ENCODE assay signal across 11 cellular contexts in the genomic region with DNA sequence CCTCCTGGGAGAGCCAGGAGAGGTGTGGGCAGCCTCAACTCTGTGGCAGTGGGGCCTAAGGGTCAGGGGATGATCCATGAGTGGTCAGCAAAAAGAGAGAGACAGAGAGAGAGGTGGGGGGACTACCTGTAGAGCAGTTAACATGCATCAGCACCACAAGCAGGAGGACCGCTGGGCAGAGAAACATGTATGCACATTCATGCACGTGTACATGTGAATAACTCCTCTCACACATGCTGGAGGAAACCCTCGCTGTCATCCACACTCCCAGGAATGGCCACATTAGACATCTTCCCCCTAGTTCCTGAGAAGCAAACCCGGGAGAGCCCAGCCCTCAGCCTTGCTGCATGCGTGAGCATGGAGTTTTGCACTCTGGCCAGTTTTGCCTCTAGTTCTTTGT.
A peak's percentile ranks its signal among the peaks of the same experiment; 100 is the strongest.
DNase-seq lines count a peak whose midpoint lies in the region; ATAC-seq lines count a peak whose summit lies in the region.
"Had no signal": no experiment of that assay in that cellular context is flagged by ENCODE, and none has a peak within 500 bp of the region (broad histone marks: within the 10 kb centered on the region; RNA-seq: fewer than 3 reads in every experiment).

No MANE protein-coding gene starts in this region.

- ATAC-seq in GM19328 (IDR thresholded peaks at IDR 0.05; ENCODE audit: unreplicated experiment) (peak; percentile 15), HG03103 (IDR thresholded peaks at IDR 0.05; ENCODE audit: low read depth, unreplicated experiment) (peak; percentile 16), GM18511 (IDR thresholded peaks at IDR 0.05; ENCODE audit: unreplicated experiment) (no peak), HG02759 (IDR thresholded peaks at IDR 0.05; ENCODE audit: unreplicated experiment) (no peak)
- ATAC-seq: foreskin keratinocyte, left lobe of liver had no signal

- H3K4me2 ChIP-seq in BLaER1 treated with 17β-estradiol and CSF1 and Interleukin-3, amounts not matched to agents 10 nM and 100 nM = peak overlapping the region; percentile 91 to 99 (median 96)

- peak overlapping the region in 10 of 11 experiments; percentile 9 to 80 (median 68); a peak in 19 of 22 replicates for H3K27ac ChIP-seq in BLaER1 treated with 17β-estradiol and CSF1 and Interleukin-3, amounts not matched to agents 10 nM and 100 nM
- peak overlapping the region; percentile 29 for H3K27ac ChIP-seq in cingulate gyrus (ENCODE audit: low read depth, low read length)
- H3K27ac ChIP-seq: foreskin keratinocyte had no signal

- H4K20me1 ChIP-seq in BLaER1 treated with 17β-estradiol and CSF1 and Interleukin-3, amounts not matched to agents 10 nM and 100 nM = peaks cover 0 to 78% (median 0%) of the 10 kb centered on the region in 11 experiments; a peak in 6 of 22 replicates

- H3K9me3 ChIP-seq in BLaER1 treated with 17β-estradiol and CSF1 and Interleukin-3, amounts not matched to agents 10 nM and 100 nM (replicated peaks in 1 of 11) = no peaks in the 10 kb centered on the region

- no peak for DNase-seq in NCI-H2227 (lab: John Stamatoyannopoulos, UW; ENCODE audit: unreplicated experiment)
- no peak for DNase-seq in A172 (ENCODE audit: low spot score)
- DNase-seq: COR-L47, foreskin keratinocyte had no signal

- H3K27me3 ChIP-seq in BLaER1 treated with 17β-estradiol and CSF1 and Interleukin-3, amounts not matched to agents 10 nM and 100 nM = peaks cover 0 to 21% (median 0%) of the 10 kb centered on the region in 11 experiments; a peak in 5 of 22 replicates
- H3K27me3 ChIP-seq: foreskin keratinocyte had no signal

- peak overlapping the region in 9 of 11 experiments; percentile 26 to 73 (median 61); a peak in 16 of 22 replicates for H3K9ac ChIP-seq in BLaER1 treated with 17β-estradiol and CSF1 and Interleukin-3, amounts not matched to agents 10 nM and 100 nM

- H3K4me3 ChIP-seq in BLaER1 treated with 17β-estradiol and CSF1 and Interleukin-3, amounts not matched to agents 10 nM and 100 nM = peak overlapping the region in 5 of 10 experiments; percentile 0 to 29 (median 4); a peak in 4 of 20 replicates

- peaks cover 0 to 10% (median 0%) of the 10 kb centered on the region in 11 experiments; a peak in 1 of 22 replicates for H3K36me3 ChIP-seq in BLaER1 treated with 17β-estradiol and CSF1 and Interleukin-3, amounts not matched to agents 10 nM and 100 nM

- peaks cover 87 to 97% (median 94%) of the 10 kb centered on the region in 10 experiments for H3K4me1 ChIP-seq in BLaER1 treated with 17β-estradiol and CSF1 and Interleukin-3, amounts not matched to agents 10 nM and 100 nM
- H3K4me1 ChIP-seq: foreskin keratinocyte had no signal

Comparison
In these comparisons a context has a peak if more than half of its experiments do, and no peak if none do; other contexts are left out.
1. ATAC-seq: peak in GM19328 (single experiment) and HG03103 (single experiment); none in GM18511 (single experiment) and HG02759 (single experiment).